Comparison of ENCODE assay signal across 21 cellular contexts in the genomic region with DNA sequence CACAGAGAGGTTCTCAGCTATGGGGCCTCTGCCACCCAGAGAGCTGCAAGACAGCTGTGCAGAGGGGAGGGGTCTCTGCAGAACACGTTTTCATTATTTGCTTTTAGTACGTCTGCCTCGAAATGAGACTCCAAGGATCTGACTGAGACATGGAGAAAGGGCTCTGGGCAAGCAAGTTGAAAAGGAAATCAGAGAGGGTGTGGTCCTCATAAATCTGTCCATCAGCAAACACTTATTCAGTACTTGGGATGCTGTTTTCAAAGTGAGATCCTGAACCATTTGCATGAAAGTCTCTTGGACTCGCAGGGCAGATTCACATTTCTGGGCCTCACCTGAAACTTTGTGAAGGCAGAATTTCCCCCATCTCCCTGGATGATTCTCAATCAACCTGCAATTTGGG.
"Had no signal": no experiment of that assay in that cellular context is flagged by ENCODE, and none has a peak within 500 bp of the region (broad histone marks: within the 10 kb centered on the region; RNA-seq: fewer than 3 reads in every experiment).

No MANE protein-coding gene starts in this region.

- H3K4me1 ChIP-seq: spleen, testis, tibial nerve had no signal

- DNase-seq: cortex of kidney; dorsolateral prefrontal cortex; effector CD8-positive, alpha-beta T cell; gastrocnemius medialis; heart right ventricle; hypothalamus; kidney glomerular epithelial cell; mammary epithelial cell; natural killer cell; ovary; right cardiac atrium; spleen; stimulated activated CD4-positive, alpha-beta T cell treated with anti-CD3 and anti-CD28 coated beads, Interleukin-15, amount 100 ng/mL, for 24 hours; stimulated activated CD4-positive, alpha-beta T cell treated with anti-CD3 and anti-CD28 coated beads, Interleukin-1b, Interleukin-23, amount 100 ng/mL, for 48 hours; stimulated activated CD4-positive, alpha-beta T cell treated with anti-CD3 and anti-CD28 coated beads, Interleukin-4, amount 100 ng/mL, for 24 hours; stimulated activated naive CD8-positive, alpha-beta T cell treated with anti-CD3 and anti-CD28 coated beads, Interleukin-15, amount 100 ng/mL, for 72 hours; testis had no signal

- ATAC-seq: esophagus mucosa; gastrocnemius medialis; heart right ventricle; left lobe of liver; natural killer cell; right cardiac atrium; stimulated activated memory B cell treated with anti-CD40 and anti-IgM and Interleukin-4, amounts not matched to agents 10 μg/mL and 1 μg/mL and 100 μg/mL, for 72 hours; stimulated activated naive CD8-positive, alpha-beta T cell treated with anti-CD3 and anti-CD28 coated beads, Interleukin-15, amount 100 ng/mL, for 72 hours had no signal

- H3K27me3 ChIP-seq: dorsolateral prefrontal cortex, gastrocnemius medialis, ovary, testis, tibial nerve had no signal

- H3K9me3 ChIP-seq: gastrocnemius medialis, heart right ventricle, ovary, spleen, testis, tibial nerve had no signal

- H3K4me3 ChIP-seq: dorsolateral prefrontal cortex, gastrocnemius medialis, heart right ventricle, ovary, spleen, testis, tibial nerve had no signal

- H3K27ac ChIP-seq: dorsolateral prefrontal cortex, gastrocnemius medialis, heart right ventricle, ovary, spleen, testis, tibial nerve had no signal

- H3K36me3 ChIP-seq: gastrocnemius medialis, heart right ventricle, ovary, spleen, tibial nerve had no signal
